ENCODE assay signal across 19 cellular contexts in genomic region chr9:79123419-79123818, GRCh38.
"Had no signal": no experiment of that assay in that cellular context is flagged by ENCODE, and none has a peak within 500 bp of the region (broad histone marks: within the 10 kb centered on the region; RNA-seq: fewer than 3 reads in every experiment).

No MANE protein-coding gene starts in this region.

- FAIRE-seq: endothelial cell of umbilical vein had no signal

- DNase-seq: activated CD4-positive, alpha-beta T cell treated with anti-CD3 and anti-CD28 coated beads, Interleukin-2, amount 10 ng/mL, durations not matched to agents 7 days and 5 days; activated CD4-positive, CD25-positive, alpha-beta regulatory T cell; activated CD8-positive, alpha-beta memory T cell treated with anti-CD3 and anti-CD28 coated beads for 24 hours; activated naive CD4-positive, alpha-beta T cell treated with anti-CD3 and anti-CD28 coated beads for 36 hours; dorsolateral prefrontal cortex; islet precursor cell; left ventricle myocardium superior; mesenchymal stem cell; occipital lobe; right lobe of liver; spleen; stimulated activated CD4-positive, alpha-beta T cell treated with anti-CD3 and anti-CD28 coated beads, Interleukin-1b, Interleukin-23, amount 100 ng/mL, for 48 hours; T-helper 17 cell; tibial artery had no signal

- H3K4me1 Mint-ChIP-seq: activated CD4-positive, alpha-beta T cell treated with anti-CD3 and anti-CD28 coated beads, Interleukin-2, amount 10 ng/mL, durations not matched to agents 7 days and 5 days; stimulated activated memory B cell treated with anti-CD40 and anti-IgM and Interleukin-4, amounts not matched to agents 10 μg/mL and 1 μg/mL and 100 μg/mL, for 72 hours; T-helper 17 cell had no signal

- H3K27ac ChIP-seq: dorsolateral prefrontal cortex, prostate gland, right lobe of liver, spleen, tibial artery, vagina had no signal

- H3K36me3 ChIP-seq: prostate gland, right lobe of liver, spleen, tibial artery, vagina had no signal

- H3K4me1 ChIP-seq: prostate gland, right lobe of liver, spleen, tibial artery, vagina had no signal

- H3K27ac Mint-ChIP-seq: activated CD4-positive, alpha-beta T cell treated with anti-CD3 and anti-CD28 coated beads, Interleukin-2, amount 10 ng/mL, durations not matched to agents 7 days and 5 days; activated naive CD4-positive, alpha-beta T cell treated with anti-CD3 and anti-CD28 coated beads for 36 hours; stimulated activated memory B cell treated with anti-CD40 and anti-IgM and Interleukin-4, amounts not matched to agents 10 μg/mL and 1 μg/mL and 100 μg/mL, for 72 hours; T-helper 17 cell had no signal

- H3K9me3 ChIP-seq: prostate gland, right lobe of liver, spleen, tibial artery, vagina had no signal

- H3K9me3 Mint-ChIP-seq: activated CD4-positive, alpha-beta T cell treated with anti-CD3 and anti-CD28 coated beads, Interleukin-2, amount 10 ng/mL, durations not matched to agents 7 days and 5 days; activated naive CD4-positive, alpha-beta T cell treated with anti-CD3 and anti-CD28 coated beads for 36 hours; nephron had no signal

- H3K36me3 Mint-ChIP-seq: stimulated activated memory B cell treated with anti-CD40 and anti-IgM and Interleukin-4, amounts not matched to agents 10 μg/mL and 1 μg/mL and 100 μg/mL, for 72 hours had no signal

- ATAC-seq: left ventricle myocardium superior; right lobe of liver; stimulated activated memory B cell treated with anti-CD40 and anti-IgM and Interleukin-4, amounts not matched to agents 10 μg/mL and 1 μg/mL and 100 μg/mL, for 72 hours; T-helper 17 cell had no signal

- H3K4me3 ChIP-seq: dorsolateral prefrontal cortex, prostate gland, right lobe of liver, spleen, tibial artery, vagina had no signal

- H3K27me3 ChIP-seq: right lobe of liver, spleen, tibial artery, vagina had no signal

- H3K27me3 Mint-ChIP-seq: activated CD4-positive, alpha-beta T cell treated with anti-CD3 and anti-CD28 coated beads, Interleukin-2, amount 10 ng/mL, durations not matched to agents 7 days and 5 days; stimulated activated memory B cell treated with anti-CD40 and anti-IgM and Interleukin-4, amounts not matched to agents 10 μg/mL and 1 μg/mL and 100 μg/mL, for 72 hours; T-helper 17 cell had no signal

- H3K4me3 Mint-ChIP-seq: activated CD4-positive, alpha-beta T cell treated with anti-CD3 and anti-CD28 coated beads, Interleukin-2, amount 10 ng/mL, durations not matched to agents 7 days and 5 days; activated naive CD4-positive, alpha-beta T cell treated with anti-CD3 and anti-CD28 coated beads for 36 hours; nephron; stimulated activated memory B cell treated with anti-CD40 and anti-IgM and Interleukin-4, amounts not matched to agents 10 μg/mL and 1 μg/mL and 100 μg/mL, for 72 hours; T-helper 17 cell had no signal
